ENCODE assay signal across 1 cellular context in genomic region chr20:58389324-58389967, GRCh38.
TF ChIP-seq lines count a peak whose summit lies in the region.

No MANE protein-coding gene starts in this region.

TF ChIP-seq in HepG2, 621 proteins besides CTCF, POLR2A, EP300 and RAD21 (continued from another document):
- no peak for TF ChIP-seq ZBTB40 (IDR thresholded peaks at IDR 0.05)
- 0 out of 2 replicates have a peak, but pooled peaks have one; percentile 54 for TF ChIP-seq ZBTB40 (CRISPR knock-in tag; IDR thresholded peaks at IDR 0.05)
